ENCODE assay signal across 11 cellular contexts in the genomic region with DNA sequence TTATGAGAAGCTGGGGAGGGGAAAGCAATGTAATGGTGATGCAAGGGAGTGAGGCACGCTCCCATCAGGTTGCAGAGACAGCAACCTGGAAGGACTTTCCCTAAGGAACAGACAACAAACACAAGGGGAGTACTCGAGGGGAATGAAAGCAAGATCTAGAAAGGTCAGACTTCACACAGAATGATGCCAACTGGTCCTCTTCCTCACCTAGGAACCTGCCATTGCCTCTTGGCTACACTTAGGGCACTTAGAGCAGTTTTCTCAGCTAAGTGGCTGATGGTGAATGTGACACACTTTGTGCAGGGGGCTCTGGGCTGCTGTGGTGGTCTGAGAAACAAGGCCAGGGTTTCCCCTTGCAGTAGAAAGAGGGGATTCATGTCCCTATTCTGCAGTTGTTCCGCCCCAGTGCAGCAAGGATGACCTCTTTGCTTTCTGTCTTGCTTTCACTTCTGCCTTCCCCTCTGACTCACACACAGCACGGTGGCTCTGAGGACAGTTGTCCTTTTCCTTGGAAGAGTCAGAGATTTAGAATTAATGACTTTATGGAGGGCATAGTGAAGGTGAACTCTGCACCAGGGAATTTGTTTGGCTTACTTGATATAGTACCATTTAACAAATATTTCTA.
DNase-seq lines count a peak whose midpoint lies in the region; ATAC-seq and TF ChIP-seq lines count a peak whose summit lies in the region.
"Had no signal": no experiment of that assay in that cellular context is flagged by ENCODE, and none has a peak within 500 bp of the region (broad histone marks: within the 10 kb centered on the region; RNA-seq: fewer than 3 reads in every experiment).

No MANE protein-coding gene starts in this region.

- intact Hi-C loops in stomach (cut with DNase I; ENCODE audit: low total_unique reads), result no loop called here

- H3K27ac ChIP-seq in stomach, result no peak overlapping the region

- TF ChIP-seq CTCF in stomach (IDR thresholded peaks at IDR 0.05), result no peak

- TF ChIP-seq POLR2A in stomach (IDR thresholded peaks at IDR 0.05), result no peak

- H3K4me3 ChIP-seq in stomach, result no peak overlapping the region

- peaks cover 21% of the 10 kb centered on the region for H3K4me1 Mint-ChIP-seq in memory B cell

- no peaks in the 10 kb centered on the region for H3K9me3 ChIP-seq in stomach

- H3K27me3 Mint-ChIP-seq in memory B cell, result no peaks in the 10 kb centered on the region

- no peaks in the 10 kb centered on the region for H3K36me3 Mint-ChIP-seq in memory B cell
- H3K36me3 Mint-ChIP-seq: brain had no signal

- ATAC-seq in GM18861 (IDR thresholded peaks at IDR 0.05; ENCODE audit: unreplicated experiment) (peak; percentile 96), GM21619 (IDR thresholded peaks at IDR 0.05; ENCODE audit: unreplicated experiment) (peak; percentile 92), HG03354 (IDR thresholded peaks at IDR 0.05; ENCODE audit: poor library complexity, severe bottlenecking, unreplicated experiment) (peak; percentile 94), memory B cell (ENCODE audit: low read depth) (peak; percentile 80)

- WGBS in stomach, 5 donors, result 64 to 79% (median 74%) methylated on average over 4 of the region's 4 CpGs

- H3K4me1 ChIP-seq in stomach, result no peaks in the 10 kb centered on the region

- DNase-seq in memory B cell (ENCODE audit: low spot score in 2 of 2), result no peak
- DNase-seq in stomach, result no peak
- DNase-seq in DMS114 treated with DMSO at 0.1 percent for 48 hours (lab: John Stamatoyannopoulos, UW; ENCODE audit: unreplicated experiment), result no peak
- no peak for DNase-seq in NCI-H187 treated with DMSO at 0.1 percent for 48 hours (lab: John Stamatoyannopoulos, UW)
- DNase-seq in DMS153 (lab: John Stamatoyannopoulos, UW), result no peak
- DNase-seq: activated CD4-positive, alpha-beta T cell treated with anti-CD3 and anti-CD28 coated beads for 48 hours; EL had no signal

- no peak for TF ChIP-seq EP300 in stomach (IDR thresholded peaks at IDR 0.05)

- H3K36me3 ChIP-seq in stomach, result no peaks in the 10 kb centered on the region

- H3K4me3 Mint-ChIP-seq in memory B cell, result no peak overlapping the region
- H3K4me3 Mint-ChIP-seq: brain had no signal

- no peaks in the 10 kb centered on the region for H3K9me3 Mint-ChIP-seq in memory B cell

- H3K27me3 ChIP-seq in stomach, result no peaks in the 10 kb centered on the region

- peak overlapping the region; percentile 29 for H3K27ac Mint-ChIP-seq in memory B cell
- H3K27ac Mint-ChIP-seq: brain had no signal
